11 cellular contexts compared by ENCODE assay signal in genomic region chr2:145186303-145186702, GRCh38.
DNase-seq lines count a peak whose midpoint lies in the region; ATAC-seq, FAIRE-seq and TF ChIP-seq lines count a peak whose summit lies in the region.
"Had no signal": no experiment of that assay in that cellular context is flagged by ENCODE, and none has a peak within 500 bp of the region (broad histone marks: within the 10 kb centered on the region; RNA-seq: fewer than 3 reads in every experiment).

No MANE protein-coding gene starts in this region.

- H4K8ac ChIP-seq in IMR-90 (ENCODE audit: low read depth in 2 of 2, low read length in 2 of 2) = peak overlapping the region in 1 of 2 experiments; percentile 30; a peak in 1 of 4 replicates

- no peak overlapping the region for H3K9ac ChIP-seq in IMR-90 (ENCODE audit: low read depth, low read length)

- DNase-seq in GM12864 (ENCODE audit: low read depth) (no peak), IMR-90 (peak; percentile 23), choroid plexus epithelial cell (ENCODE audit: low read depth) (no peak), osteoblast (ENCODE audit: insufficient read length, low spot score, missing footprints) (no peak), urothelium cell line (ENCODE audit: low spot score) (no peak), progenitor cell of endocrine pancreas (ENCODE audit: low spot score, unreplicated experiment) (no peak), NCI-H146 treated with DMSO at 0.1 percent for 48 hours (lab: John Stamatoyannopoulos, UW; ENCODE audit: unreplicated experiment) (no peak), dermis blood vessel endothelial cell (no peak)
- DNase-seq: activated naive CD4-positive, alpha-beta T cell; NCI-H69; occipital lobe had no signal

- H3K9me3 Mint-ChIP-seq in progenitor cell of endocrine pancreas (ENCODE audit: low read depth) = no peaks in the 10 kb centered on the region

- H2BK20ac ChIP-seq in IMR-90 (ENCODE audit: low read depth, low read length) = peak overlapping the region; percentile 72; the same call in 1 of the 2 replicates

- H3K4me2 ChIP-seq in IMR-90 (ENCODE audit: low read depth, low read length) = no peak overlapping the region
- H3K4me2 ChIP-seq in osteoblast (ENCODE audit: insufficient read depth, low read length) = no peak overlapping the region

- H3K4me3 Mint-ChIP-seq in progenitor cell of endocrine pancreas (ENCODE audit: low read depth) = no peak overlapping the region

- H3K27me3 ChIP-seq in IMR-90 (ENCODE audit: control insufficient read depth, insufficient read depth, low read length) = no peaks in the 10 kb centered on the region
- no peaks in the 10 kb centered on the region for H3K27me3 ChIP-seq in osteoblast (ENCODE audit: insufficient read depth, low read length)

- 79% methylated on average over 3 of the region's 4 CpGs; no CpG with 5 or more reads in 1 of the 2 experiments for WGBS in IMR-90 (ENCODE audit: extremely low coverage in 2 of 2, insufficient read length in 1 of 2), 2 experiments

- TF ChIP-seq CTCF in GM12864 (IDR thresholded peaks at IDR 0.05; ENCODE audit: low read depth, low read length, missing control alignments) (peak; percentile 36), IMR-90 (conservative IDR thresholded peaks at IDR 0.05; ENCODE audit: low read depth, low read length) (no peak), choroid plexus epithelial cell (conservative IDR thresholded peaks at IDR 0.05; ENCODE audit: low read depth, low read length) (peak; percentile 23), osteoblast (IDR thresholded peaks at IDR 0.05; ENCODE audit: extremely low read depth, low read depth, low read length) (peak; percentile 8), progenitor cell of endocrine pancreas (IDR thresholded peaks at IDR 0.05; ENCODE audit: unreplicated experiment) (no peak)

- no peak overlapping the region for H3K56ac ChIP-seq in IMR-90 (ENCODE audit: extremely low read depth, insufficient read depth, low read length)

- H4K20me1 ChIP-seq in IMR-90 (ENCODE audit: insufficient read depth, low read length) (no peaks in the 10 kb centered on the region), osteoblast (ENCODE audit: insufficient read depth, low read length) (no peaks in the 10 kb centered on the region)

- H3K9me3 ChIP-seq in IMR-90 (ENCODE audit: control insufficient read depth, insufficient read depth, low read length) = no peaks in the 10 kb centered on the region
- H3K9me3 ChIP-seq in osteoblast (ENCODE audit: low read depth, low read length) = no peaks in the 10 kb centered on the region

- no peaks in the 10 kb centered on the region for H3K79me1 ChIP-seq in IMR-90 (ENCODE audit: low read depth in 1 of 2, low read length in 2 of 2)

- no peak overlapping the region for H2AK9ac ChIP-seq in IMR-90 (replicated peaks; ENCODE audit: low read depth, low read length, poor library complexity)

- no peak overlapping the region for H4K91ac ChIP-seq in IMR-90 (ENCODE audit: insufficient read depth, low read depth, low read length)

- H3K4me1 Mint-ChIP-seq in progenitor cell of endocrine pancreas (ENCODE audit: low read depth) = no peaks in the 10 kb centered on the region

- BruUV-seq in IMR-90 (replicated peaks; lab: Mats Ljungman, UMichigan) = no TSS peak

- H4K5ac ChIP-seq in IMR-90 (ENCODE audit: low read depth, low read length) = no peak overlapping the region

- no peak overlapping the region for H3K23ac ChIP-seq in IMR-90 (ENCODE audit: low read depth, low read length)

- FAIRE-seq in urothelium cell line (lab: Jason Lieb, UNC) = no peak

- no peaks in the 10 kb centered on the region for H3K36me3 Mint-ChIP-seq in progenitor cell of endocrine pancreas (ENCODE audit: insufficient read depth)

- H2BK5ac ChIP-seq in IMR-90 (ENCODE audit: low read depth, low read length, poor library complexity, severe bottlenecking) = no peak overlapping the region

- H3K4me1 ChIP-seq in IMR-90 (ENCODE audit: control insufficient read depth, insufficient read depth, low read length) = peaks cover 1% of the 10 kb centered on the region; the same call in 1 of the 2 replicates
- peaks cover 3% of the 10 kb centered on the region for H3K4me1 ChIP-seq in osteoblast (ENCODE audit: insufficient read depth, low read length)

- H3K27ac ChIP-seq in IMR-90 (ENCODE audit: insufficient read depth, low read length) (no peak overlapping the region), osteoblast (ENCODE audit: low read depth, low read length) (no peak overlapping the region)

- dilution Hi-C loops in IMR-90 (cut with HindIII; ENCODE audit: low sequenced_read_pairs, unreplicated experiment) = no loop called here

- H3K4ac ChIP-seq in IMR-90 (ENCODE audit: low read depth, low read length) = no peak overlapping the region

- no peak for TF ChIP-seq POLR2A in IMR-90 (IDR thresholded peaks at IDR 0.05; ENCODE audit: low read depth, low read length)

- H3K27ac Mint-ChIP-seq in progenitor cell of endocrine pancreas = no peak overlapping the region

- no peak for ATAC-seq in IMR-90 (ENCODE audit: low read depth)

- H3K27me3 Mint-ChIP-seq in progenitor cell of endocrine pancreas = no peaks in the 10 kb centered on the region

- in situ Hi-C loops in IMR-90 (cut with MboI; ENCODE audit: low sequenced_read_pairs) = no loop called here

- H2BK120ac ChIP-seq in IMR-90 (ENCODE audit: low read depth, low read length) = no peak overlapping the region

- H2AK5ac ChIP-seq in IMR-90 (ENCODE audit: low read depth, low read length) = no peak overlapping the region

- TF ChIP-seq RAD21 in IMR-90 (IDR thresholded peaks at IDR 0.05; ENCODE audit: low read length) = no peak

- no peak overlapping the region for H3K14ac ChIP-seq in IMR-90 (replicated peaks; ENCODE audit: low read depth, low read length)

- no peak overlapping the region for H3K18ac ChIP-seq in IMR-90 (ENCODE audit: low read depth, low read length)

- no peak overlapping the region for H2AFZ ChIP-seq in IMR-90 (replicated peaks; ENCODE audit: low read length, poor library complexity)
- no peak overlapping the region for H2AFZ ChIP-seq in osteoblast (ENCODE audit: low read length)

- H3K36me3 ChIP-seq in IMR-90 (ENCODE audit: control insufficient read depth, insufficient read depth, low read length) (no peaks in the 10 kb centered on the region), osteoblast (ENCODE audit: insufficient read depth, low read length) (no peaks in the 10 kb centered on the region)

- CTCF ChIA-PET in IMR-90 (lab: Yijun Ruan, JAX) = interaction anchor here (0.7 kb wide), 1 partner anchor 206 kb away, joined by 3 read pairs; no protein-coding TSS in a partner anchor

- intact Hi-C loops in IMR-90 (cut with micrococcal nuclease) = loop anchor here (10.0 kb wide), 1 partner anchor 1048 kb away; no protein-coding TSS in a partner anchor

- H3K4me3 ChIP-seq in GM12864 (ENCODE audit: low read depth, low read length) (no peak overlapping the region), IMR-90 (ENCODE audit: insufficient read depth, low read depth, low read length) (no peak overlapping the region), choroid plexus epithelial cell (ENCODE audit: low read depth, low read length) (no peak overlapping the region), osteoblast (ENCODE audit: insufficient read depth, low read length) (no peak overlapping the region)

- POLR2A ChIA-PET in IMR-90 (lab: Charles Lee; ENCODE audit: unreplicated experiment) = no interaction called here

- no peak overlapping the region for H2BK15ac ChIP-seq in IMR-90 (ENCODE audit: low read depth, low read length)

- 0 out of 2 replicates have a peak, but pooled peaks cover 1% of the 10 kb centered on the region for H3K9me1 ChIP-seq in IMR-90 (ENCODE audit: insufficient read depth, low read length)

- H3K79me2 ChIP-seq in osteoblast (ENCODE audit: insufficient read depth, low read length) = no peaks in the 10 kb centered on the region

TF ChIP-seq in IMR-90, 13 proteins besides CTCF, POLR2A, EP300 and RAD21:
- no peak for TF ChIP-seq MAFK (IDR thresholded peaks at IDR 0.05; ENCODE audit: low read depth, low read length)
- TF ChIP-seq RCOR1 (IDR thresholded peaks at IDR 0.05; ENCODE audit: insufficient replicate concordance, low read length) = no peak
- TF ChIP-seq CHD1 (IDR thresholded peaks at IDR 0.05; ENCODE audit: low read depth, low read length) = no peak
- TF ChIP-seq RFX5 (IDR thresholded peaks at IDR 0.05; ENCODE audit: low read depth, low read length) = no peak
- no peak for TF ChIP-seq SMC3 (IDR thresholded peaks at IDR 0.05; ENCODE audit: low read depth, low read length)
- no peak for TF ChIP-seq MXI1 (IDR thresholded peaks at IDR 0.05; ENCODE audit: borderline replicate concordance, low read depth, low read length)
- no peak for TF ChIP-seq FOS (IDR thresholded peaks at IDR 0.05; ENCODE audit: low read depth, low read length)
- TF ChIP-seq NFE2L2 (IDR thresholded peaks at IDR 0.05; ENCODE audit: low read depth, low read length) = no peak
- TF ChIP-seq MAZ (IDR thresholded peaks at IDR 0.05; ENCODE audit: borderline replicate concordance, low read depth, low read length) = no peak
- TF ChIP-seq USF2 (IDR thresholded peaks at IDR 0.05; ENCODE audit: low read depth, low read length) = no peak
- no peak for TF ChIP-seq CEBPB (IDR thresholded peaks at IDR 0.05; ENCODE audit: low read depth, low read length)
- TF ChIP-seq ELK1 (IDR thresholded peaks at IDR 0.05; ENCODE audit: borderline replicate concordance, low read depth, low read length) = no peak
- TF ChIP-seq BHLHE40 (IDR thresholded peaks at IDR 0.05; ENCODE audit: low read depth, low read length) = no peak
TF ChIP-seq in IMR-90: peak in this region for 0.

Comparison
In these comparisons a context has a peak if more than half of its experiments do, and no peak if none do; other contexts are left out.
1. CTCF ChIP-seq: peak in GM12864 (single experiment), choroid plexus epithelial cell (single experiment) and osteoblast (single experiment); none in IMR-90 (single experiment) and progenitor cell of endocrine pancreas (single experiment).